Comparison of ENCODE assay signal across 14 cellular contexts in genomic region chr5:151219789-151220188, GRCh38. TPM values are rescaled to one million over a fixed set of nuclear protein-coding genes. Genes with fewer than 3 reads are reported as not detected.
DNase-seq lines count a peak whose midpoint lies in the region; ATAC-seq, FAIRE-seq and TF ChIP-seq lines count a peak whose summit lies in the region.
"Had no signal": no experiment of that assay in that cellular context is flagged by ENCODE, and none has a peak within 500 bp of the region (broad histone marks: within the 10 kb centered on the region; RNA-seq: fewer than 3 reads in every experiment).

No MANE protein-coding gene starts in this region.

- TF ChIP-seq CTCF in CD14-positive monocyte (IDR thresholded peaks at IDR 0.05), result peak; percentile 23
- TF ChIP-seq CTCF in PC-9 (conservative IDR thresholded peaks at IDR 0.05), result no peak; the same call in 1 of the 2 replicates

- peaks cover 53 to 63% of the 10 kb centered on the region in 2 donors for H3K36me3 Mint-ChIP-seq in CD14-positive monocyte
- H3K36me3 Mint-ChIP-seq in activated naive CD8-positive, alpha-beta T cell treated with anti-CD3 and anti-CD28 coated beads, Interleukin-2, amount 10 ng/mL, durations not matched to agents 7 days and 5 days, result peaks cover 34% of the 10 kb centered on the region
- peaks cover 0 to 53% (median 32%) of the 10 kb centered on the region in 5 donors for H3K36me3 Mint-ChIP-seq in naive thymus-derived CD4-positive, alpha-beta T cell

- H3K27me3 Mint-ChIP-seq in CD14-positive monocyte (ENCODE audit: low read depth in 3 of 3), result peaks cover 0 to 3% (median 0%) of the 10 kb centered on the region in 3 donors
- no peaks in the 10 kb centered on the region for H3K27me3 Mint-ChIP-seq in activated naive CD8-positive, alpha-beta T cell treated with anti-CD3 and anti-CD28 coated beads, Interleukin-2, amount 10 ng/mL, durations not matched to agents 7 days and 5 days
- no peaks in the 10 kb centered on the region for H3K27me3 Mint-ChIP-seq in naive thymus-derived CD4-positive, alpha-beta T cell

- no peak for ATAC-seq in activated naive CD8-positive, alpha-beta T cell treated with anti-CD3 and anti-CD28 coated beads, Interleukin-2, amount 10 ng/mL, durations not matched to agents 7 days and 5 days (ENCODE audit: low read depth)
- ATAC-seq in naive thymus-derived CD4-positive, alpha-beta T cell, result no peak
- no peak for ATAC-seq in GM21786 (IDR thresholded peaks at IDR 0.05; ENCODE audit: unreplicated experiment)
- ATAC-seq: activated CD4-positive, CD25-positive, alpha-beta regulatory T cell treated with anti-CD3 and anti-CD28 coated beads, Interleukin-2, amount 50 U/mL, for 24 hours had no signal

- intact Hi-C loops in CD14-positive monocyte (cut with micrococcal nuclease), result loop anchor here in 1 of 2 donors (5.0 kb wide), 1 partner anchor 33 kb away; the partner anchor contains the start of gene GM2A
- intact Hi-C loops in naive thymus-derived CD4-positive, alpha-beta T cell (cut with micrococcal nuclease), result loop anchor here (5.0 kb wide), 2 partner anchors 78 to 437 kb away; no protein-coding TSS in a partner anchor
- intact Hi-C loops in PC-9 (cut with micrococcal nuclease; ENCODE audit: unreplicated experiment), result loop anchor here (5.0 kb wide), 1 partner anchor 87 kb away; no protein-coding TSS in a partner anchor

- no TSS peak for BruUV-seq in PC-9 (replicated peaks; lab: Mats Ljungman, UMichigan)

- H3K4me1 ChIP-seq in naive thymus-derived CD4-positive, alpha-beta T cell (ENCODE audit: control insufficient read depth in 2 of 2, insufficient read depth in 2 of 2, low read length in 2 of 2), result peaks cover 69 to 82% of the 10 kb centered on the region in 2 donors
- no peaks in the 10 kb centered on the region for H3K4me1 ChIP-seq in PC-9 (replicated peaks; ENCODE audit: insufficient read depth)

- CTCF ChIA-PET in naive thymus-derived CD4-positive, alpha-beta T cell (lab: Charles Lee), result interaction anchor here (0.7 kb wide), 1 partner anchor 54 kb away, joined by 3 read pairs; no protein-coding TSS in a partner anchor
- CTCF ChIA-PET in PC-9 (lab: Charles Lee), result no interaction called here

- H3K4me1 Mint-ChIP-seq in CD14-positive monocyte, result peaks cover 85% of the 10 kb centered on the region
- peaks cover 74% of the 10 kb centered on the region for H3K4me1 Mint-ChIP-seq in activated naive CD8-positive, alpha-beta T cell treated with anti-CD3 and anti-CD28 coated beads, Interleukin-2, amount 10 ng/mL, durations not matched to agents 7 days and 5 days
- H3K4me1 Mint-ChIP-seq in naive thymus-derived CD4-positive, alpha-beta T cell, result peaks cover 70 to 89% (median 85%) of the 10 kb centered on the region in 7 donors

- H4K20me1 ChIP-seq in PC-9 (ENCODE audit: insufficient read depth), result no peaks in the 10 kb centered on the region

- H3K4me3 ChIP-seq in naive thymus-derived CD4-positive, alpha-beta T cell (ENCODE audit: low read length), result peak overlapping the region; percentile 95
- H3K4me3 ChIP-seq in PC-9, result no peak overlapping the region

- POLR2A ChIA-PET in activated naive CD8-positive, alpha-beta T cell treated with anti-CD3 and anti-CD28 coated beads, Interleukin-2, amount 10 ng/mL, durations not matched to agents 7 days and 5 days (lab: Charles Lee), result interaction anchor here (6.0 kb wide), 1 partner anchor 7 kb away, joined by 164 read pairs; no protein-coding TSS in a partner anchor
- POLR2A ChIA-PET in naive thymus-derived CD4-positive, alpha-beta T cell (lab: Charles Lee), result interaction anchor here (0.7 to 6.9 kb wide), 6 partner anchors 8 to 77 kb away, joined by 3 to 45 read pairs (median 7); partner anchors contain the start of gene GM2A
- POLR2A ChIA-PET in PC-9 (lab: Charles Lee; ENCODE audit: unreplicated experiment), result no interaction called here

- peak overlapping the region in 1 of 2 donors; percentile 53 for H3K4me3 Mint-ChIP-seq in CD14-positive monocyte
- peak overlapping the region; percentile 47 for H3K4me3 Mint-ChIP-seq in activated naive CD8-positive, alpha-beta T cell treated with anti-CD3 and anti-CD28 coated beads, Interleukin-2, amount 10 ng/mL, durations not matched to agents 7 days and 5 days
- peak overlapping the region; percentile 26 to 97 (median 92) for H3K4me3 Mint-ChIP-seq in naive thymus-derived CD4-positive, alpha-beta T cell

- no peaks in the 10 kb centered on the region for H3K9me2 ChIP-seq in PC-9 (ENCODE audit: insufficient read depth)

- H3F3A ChIP-seq in PC-9 (ENCODE audit: insufficient read depth, low read depth), result no peaks in the 10 kb centered on the region

- H3K36me3 ChIP-seq in naive thymus-derived CD4-positive, alpha-beta T cell (ENCODE audit: control insufficient read depth in 2 of 3, insufficient read depth in 3 of 3, low read length in 3 of 3), result peaks cover 0 to 7% (median 0%) of the 10 kb centered on the region in 3 experiments
- H3K36me3 ChIP-seq in PC-9 (ENCODE audit: low read depth), result no peaks in the 10 kb centered on the region

- DNase-seq in CD14-positive monocyte (ENCODE audit: low spot score) (no peak), GM18507 (ENCODE audit: extremely low spot score, insufficient read length, low read depth) (no peak), PC-9 (no peak), HT-29 (ENCODE audit: low spot score) (no peak), KG1 (lab: John Stamatoyannopoulos, UW) (no peak)
- no peak for DNase-seq in activated naive CD8-positive, alpha-beta T cell treated with anti-CD3 and anti-CD28 coated beads, Interleukin-2, amount 10 ng/mL, durations not matched to agents 7 days and 5 days
- no peak for DNase-seq in naive thymus-derived CD4-positive, alpha-beta T cell
- DNase-seq: glutamatergic neuron; NK-92 treated with Interleukin-12 subunit alpha and Interleukin-12 subunit beta, amount 100 ng/mL, for 24 hours; stimulated activated CD4-positive, alpha-beta T cell treated with anti-CD3 and anti-CD28 coated beads, Interleukin-1b, Interleukin-23, amount 100 ng/mL, for 48 hours had no signal

- H3K27me3 ChIP-seq in naive thymus-derived CD4-positive, alpha-beta T cell (ENCODE audit: control insufficient read depth in 2 of 2, insufficient read depth in 2 of 2, low read length in 2 of 2), result no peaks in the 10 kb centered on the region
- H3K27me3 ChIP-seq in PC-9 (ENCODE audit: insufficient read depth, low read depth), result no peaks in the 10 kb centered on the region

- H3K9me3 Mint-ChIP-seq in CD14-positive monocyte, result peaks cover 0 to 2% (median 0%) of the 10 kb centered on the region in 7 donors
- H3K9me3 Mint-ChIP-seq in activated naive CD8-positive, alpha-beta T cell treated with anti-CD3 and anti-CD28 coated beads, Interleukin-2, amount 10 ng/mL, durations not matched to agents 7 days and 5 days, result no peaks in the 10 kb centered on the region
- no peaks in the 10 kb centered on the region for H3K9me3 Mint-ChIP-seq in naive thymus-derived CD4-positive, alpha-beta T cell

- H2AFZ ChIP-seq in PC-9, result no peak overlapping the region

- H3K9me3 ChIP-seq in naive thymus-derived CD4-positive, alpha-beta T cell (ENCODE audit: control insufficient read depth in 2 of 3, low read length in 3 of 3), result no peaks in the 10 kb centered on the region
- no peaks in the 10 kb centered on the region for H3K9me3 ChIP-seq in PC-9 (ENCODE audit: insufficient read depth, low read depth)

- no peaks in the 10 kb centered on the region for H3K79me2 ChIP-seq in PC-9 (ENCODE audit: low read depth)

- peak overlapping the region in 4 of 7 donors; percentile 17 to 97 (median 92) for H3K27ac Mint-ChIP-seq in CD14-positive monocyte
- H3K27ac Mint-ChIP-seq in activated naive CD8-positive, alpha-beta T cell treated with anti-CD3 and anti-CD28 coated beads, Interleukin-2, amount 10 ng/mL, durations not matched to agents 7 days and 5 days, result peak overlapping the region; percentile 19
- H3K27ac Mint-ChIP-seq in naive thymus-derived CD4-positive, alpha-beta T cell, result peak overlapping the region; percentile 59 to 98 (median 98)

- peak; percentile 12 for FAIRE-seq in GM18507 (lab: Jason Lieb, UNC)
- FAIRE-seq: bronchial epithelial cell, urothelium cell line had no signal

- no peak overlapping the region for H3K4me2 ChIP-seq in PC-9

- peak overlapping the region; percentile 93 for H3K27ac ChIP-seq in naive thymus-derived CD4-positive, alpha-beta T cell (ENCODE audit: low read depth, low read length)
- H3K27ac ChIP-seq in PC-9, result no peak overlapping the region

RNA-seq across cellular contexts. Expression of gene CCDC69, which starts 4.1 kb away (rescaled TPM):
- 10 to 100 TPM; 68.4 to 84.1 TPM for polyA plus RNA-seq in CD14-positive monocyte
- 100 to 1,000 TPM; 108 to 110 TPM for total RNA-seq in activated naive CD8-positive, alpha-beta T cell treated with anti-CD3 and anti-CD28 coated beads, Interleukin-2, amount 10 ng/mL, durations not matched to agents 7 days and 5 days
- total RNA-seq in naive thymus-derived CD4-positive, alpha-beta T cell, result 100 to 1,000 TPM in 1 of 5 experiments, 10 to 100 TPM in 4; 63.6 to 104 (median 94.1) TPM
- polyA plus RNA-seq in naive thymus-derived CD4-positive, alpha-beta T cell, result 100 to 1,000 TPM in 1 of 2 donors, 10 to 100 TPM in 1; 70.4 to 112 TPM
- 0.35 and 0.50 TPM in 2 replicates for total RNA-seq in PC-9 (2021)
- total RNA-seq in HT-29 (2014; rRNA removed; shearing (Covaris generic)), result 0.33 and 0.50 TPM in 2 replicates

RNA-seq across cellular contexts. Expression of gene GM2A, which starts 33.2 kb away (rescaled TPM):
- polyA plus RNA-seq in CD14-positive monocyte, result 10 to 100 TPM; 28.0 to 57.9 TPM
- 10 to 100 TPM; 19.3 to 20.6 TPM for total RNA-seq in activated naive CD8-positive, alpha-beta T cell treated with anti-CD3 and anti-CD28 coated beads, Interleukin-2, amount 10 ng/mL, durations not matched to agents 7 days and 5 days
- 10 to 100 TPM; 11.1 to 45.6 (median 16.9) TPM for total RNA-seq in naive thymus-derived CD4-positive, alpha-beta T cell
- 1 to 10 TPM; 5.0 to 5.4 TPM for polyA plus RNA-seq in naive thymus-derived CD4-positive, alpha-beta T cell
- total RNA-seq in PC-9 (2021), result 24.5 and 26.7 TPM in 2 replicates
- total RNA-seq in HT-29 (2014; rRNA removed; shearing (Covaris generic)), result 13.0 and 14.7 TPM in 2 replicates

Comparison
In these comparisons a context has a peak if more than half of its experiments do, and no peak if none do; other contexts are left out.
1. H3K27ac Mint-ChIP-seq: peak in every context shown above with its lines; median percentile 98 in naive thymus-derived CD4-positive, alpha-beta T cell; 92 in CD14-positive monocyte; 19 in activated naive CD8-positive, alpha-beta T cell treated with anti-CD3 and anti-CD28 coated beads, Interleukin-2, amount 10 ng/mL, durations not matched to agents 7 days and 5 days.
2. RNA of gene CCDC69, which starts 4.1 kb away (total RNA-seq): 108 to 110 TPM in activated naive CD8-positive, alpha-beta T cell treated with anti-CD3 and anti-CD28 coated beads, Interleukin-2, amount 10 ng/mL, durations not matched to agents 7 days and 5 days and 63.6 to 104 TPM in naive thymus-derived CD4-positive, alpha-beta T cell; 0.35 to 0.50 TPM in PC-9 and 0.33 to 0.50 TPM in HT-29; every median in the first group is over 10 times any median in the second.